Comparison of ENCODE assay signal across 9 cellular contexts in genomic region chr5:173010547-173011464, GRCh38. TPM values are rescaled to one million over a fixed set of nuclear protein-coding genes. Genes with fewer than 3 reads are reported as not detected.
DNase-seq lines count a peak whose midpoint lies in the region; ATAC-seq, FAIRE-seq and TF ChIP-seq lines count a peak whose summit lies in the region.
"Had no signal": no experiment of that assay in that cellular context is flagged by ENCODE, and none has a peak within 500 bp of the region (broad histone marks: within the 10 kb centered on the region; RNA-seq: fewer than 3 reads in every experiment).

No MANE protein-coding gene starts in this region.

- no peak for TF ChIP-seq EP300 in GM12878 (IDR thresholded peaks at IDR 0.05; ENCODE audit: borderline replicate concordance in 1 of 2, control insufficient read depth in 1 of 2, low read depth in 2 of 2, low read length in 2 of 2)

- TF ChIP-seq CTCF in GM12865 (IDR thresholded peaks at IDR 0.05; ENCODE audit: insufficient read depth, low read depth, low read length, missing control alignments) (no peak), GM12878 (IDR thresholded peaks at IDR 0.05 in 2 of 3, conservative IDR thresholded peaks at IDR 0.05 in 1 of 3; ENCODE audit: control insufficient read depth in 2 of 3, extremely low read depth in 1 of 3, insufficient read depth in 1 of 3, low read depth in 3 of 3, low read length in 3 of 3) (peak in 2 of 3 experiments; percentile 15 to 18; a peak in 3 of 6 replicates), hepatocyte (IDR thresholded peaks at IDR 0.05; ENCODE audit: poor library complexity) (peak; percentile 18), retinal pigment epithelial cell (conservative IDR thresholded peaks at IDR 0.05; ENCODE audit: low read depth, low read length) (peak; percentile 42)

- H4K20me1 ChIP-seq in GM12878 (ENCODE audit: control insufficient read depth, insufficient read depth) (peaks cover 3% of the 10 kb centered on the region), hepatocyte (ENCODE audit: insufficient read depth, poor library complexity, severe bottlenecking) (peaks cover 55% of the 10 kb centered on the region)

- peak; percentile 43; the same call in 1 of the 2 replicates for TF ChIP-seq RAD21 in GM12878 (IDR thresholded peaks at IDR 0.05; ENCODE audit: insufficient read depth, low read depth, low read length)

- peaks cover 70% of the 10 kb centered on the region for H3K79me2 ChIP-seq in GM12878 (ENCODE audit: control insufficient read depth, insufficient read depth, low read length)
- H3K79me2 ChIP-seq in hepatocyte = peaks cover 94% of the 10 kb centered on the region

- H3K9me2 ChIP-seq in hepatocyte (replicated peaks; ENCODE audit: insufficient read depth) = no peaks in the 10 kb centered on the region

- RAD21 ChIA-PET in GM12878 (lab: Charles Lee; ENCODE audit: unreplicated experiment) = interaction anchor here (1.0 to 2.4 kb wide), 3 partner anchors 24 to 46 kb away, joined by 3 to 6 read pairs (median 3); partner anchors contain the start of gene ATP6V0E1

- H3K4me1 ChIP-seq in GM12878 (ENCODE audit: control insufficient read depth, insufficient read depth, low read length) (peaks cover 12% of the 10 kb centered on the region), hepatocyte (ENCODE audit: insufficient read depth) (peaks cover 2% of the 10 kb centered on the region)

- TF ChIP-seq POLR2A in GM12878 (IDR thresholded peaks at IDR 0.05; ENCODE audit: low read depth, low read length) = no peak

- no peaks in the 10 kb centered on the region for H3K9me3 ChIP-seq in GM12878 (replicated peaks; ENCODE audit: control insufficient read depth, insufficient read depth, low read length)
- H3K9me3 ChIP-seq in hepatocyte (ENCODE audit: low read depth) = no peaks in the 10 kb centered on the region

- 87% methylated on average over 11 of the region's 11 CpGs for WGBS in GM12878 (ENCODE audit: insufficient coverage, insufficient replicate concordance, low lambda C conversion rate, missing lambda C conversion rate)
- 89% methylated on average over 11 of the region's 11 CpGs for WGBS in hepatocyte (ENCODE audit: low lambda C conversion rate, missing lambda C conversion rate)

- in situ Hi-C loops in GM12878 (cut with MboI) = no loop called here

- H3K27me3 ChIP-seq in GM12878 (replicated peaks in 1 of 2; ENCODE audit: control insufficient read depth in 2 of 2, insufficient read depth in 2 of 2, low read length in 1 of 2) (no peaks in the 10 kb centered on the region), hepatocyte (no peaks in the 10 kb centered on the region)

- H3K4me2 ChIP-seq in GM12878 (ENCODE audit: control insufficient read depth, insufficient read depth) (no peak overlapping the region), hepatocyte (no peak overlapping the region)

- peak; percentile 11 for DNase-seq in GM12865 (ENCODE audit: low read depth)
- DNase-seq in GM12878 (ENCODE audit: low read depth, low spot score) = no peak
- peak; percentile 40 for DNase-seq in hepatocyte (ENCODE audit: low spot score)
- DNase-seq in retinal pigment epithelial cell (ENCODE audit: low read depth) = no peak
- no peak for DNase-seq in posterior vena cava (ENCODE audit: low spot score)
- no peak for DNase-seq in NCI-H2081 treated with DMSO at 0.1 percent for 48 hours (lab: John Stamatoyannopoulos, UW)
- no peak for DNase-seq in NCI-H146 treated with DMSO at 0.1 percent for 48 hours (lab: John Stamatoyannopoulos, UW; ENCODE audit: unreplicated experiment)

- CTCF ChIA-PET in GM12878 (lab: Yijun Ruan, JAX) = interaction anchor here (0.5 to 1.5 kb wide), 3 partner anchors 26 to 148 kb away, joined by 3 read pairs; no protein-coding TSS in a partner anchor

- no TSS peak for BruUV-seq in GM12878 (replicated peaks; lab: Mats Ljungman, UMichigan)

- intact Hi-C loops in GM12878 (cut with micrococcal nuclease; ENCODE audit: unreplicated experiment) = no loop called here
- intact Hi-C loops in posterior vena cava (cut with DNase I) = no loop called here

- ATAC-seq in GM12878 (no peak; the same call in 2 of the 3 replicates), GM19463 (IDR thresholded peaks at IDR 0.05; ENCODE audit: unreplicated experiment) (no peak)

- SMC1A ChIA-PET in GM12878 (lab: Charles Lee; ENCODE audit: uncharacterized antibody, unreplicated experiment) = interaction anchor here (0.6 to 2.0 kb wide), 4 partner anchors 9 to 221 kb away, joined by 3 to 7 read pairs (median 4); no protein-coding TSS in a partner anchor

- no peak for FAIRE-seq in GM12878 (lab: Jason Lieb, UNC)
- FAIRE-seq: frontal cortex had no signal

- H2AFZ ChIP-seq in GM12878 (ENCODE audit: control insufficient read depth, low read depth, low read length) = no peak overlapping the region
- H2AFZ ChIP-seq in hepatocyte = no peak overlapping the region

- no peak overlapping the region for H3K9ac ChIP-seq in GM12878 (ENCODE audit: control insufficient read depth, insufficient read depth, low read length)

- H3K27ac ChIP-seq in GM12878 (ENCODE audit: control insufficient read depth, insufficient read depth) = peak overlapping the region; percentile 40
- no peak overlapping the region for H3K27ac ChIP-seq in hepatocyte

- POLR2A ChIA-PET in GM12878 (lab: Charles Lee) = interaction anchor here (0.6 to 3.7 kb wide), 3 partner anchors 24 to 1267 kb away, joined by 3 to 14 read pairs (median 5); no protein-coding TSS in a partner anchor

- H3K4me3 ChIP-seq in GM12865 (ENCODE audit: low read depth, low read length) (no peak overlapping the region), GM12878 (no peak overlapping the region), hepatocyte (no peak overlapping the region), retinal pigment epithelial cell (ENCODE audit: low read length) (no peak overlapping the region)

- peaks cover 0 to 13% of the 10 kb centered on the region in 2 experiments; a peak in 2 of 4 replicates for H3K36me3 ChIP-seq in GM12878 (ENCODE audit: control insufficient read depth in 2 of 2, insufficient read depth in 2 of 2, low read length in 1 of 2)
- no peaks in the 10 kb centered on the region for H3K36me3 ChIP-seq in hepatocyte (replicated peaks; ENCODE audit: insufficient read depth, low read depth)

RNA-seq across cellular contexts. Expression of gene ATP6V0E1, which starts 27.2 kb away (rescaled TPM):
- total RNA-seq in GM12878 (2013; cell fraction: nucleolus; rRNA removed) = 109 and 116 TPM in 2 replicates
- 138 and 143 TPM in 2 replicates for total RNA-seq in GM12878 (2014; rRNA removed)
- total RNA-seq in GM12878 (2014; rRNA removed; fragmentation: Illumina TruSeq; extraction: Trizol) = 145 and 150 TPM in 2 replicates
- 152 and 163 TPM in 2 replicates for total RNA-seq in GM12878 (2021)
- 386 TPM for polyA plus RNA-seq in GM12878 (2011; ENCODE audit: low read depth)
- 448 and 499 TPM in 2 replicates for polyA plus RNA-seq in GM12878 (2011; rRNA removed)
- 209 and 232 TPM in 2 replicates for polyA plus RNA-seq in GM12878 (2011; cell fraction: cytosol; rRNA removed)
- 138 and 238 TPM in 2 replicates for polyA plus RNA-seq in GM12878 (2011; cell fraction: nucleus; rRNA removed)
- polyA plus RNA-seq in GM12878 (2012) = 225 and 685 TPM in 2 replicates
- 219 and 238 TPM in 2 replicates for polyA plus RNA-seq in GM12878 (2014; fragmentation: Illumina TruSeq; extraction: Trizol)
- 100 to 1,000 TPM; 627 to 787 TPM for polyA plus RNA-seq in GM12878 (2014; fragmentation: Nextera tagmentation; extraction: Ambion mirVana)
- 149 and 178 TPM in 2 replicates for polyA plus RNA-seq in GM12878 (2014; rRNA removed)
- 100 to 1,000 TPM; 393 to 410 TPM for polyA plus RNA-seq in GM12878 (2016; fragmentation: Nextera tagmentation; extraction: Ambion mirVana)
- polyA minus RNA-seq in GM12878 (2011; rRNA and poly(A)+ RNA removed) = 185 and 211 TPM in 2 replicates
- polyA minus RNA-seq in GM12878 (2011; cell fraction: cytosol; rRNA and poly(A)+ RNA removed) = 41.8 and 51.5 TPM in 2 replicates
- 30.3 and 51.4 TPM in 2 replicates for polyA minus RNA-seq in GM12878 (2011; cell fraction: nucleus; rRNA and poly(A)+ RNA removed)
- 216 and 283 TPM in 2 replicates for total RNA-seq in hepatocyte
- 631 and 657 TPM in 2 replicates for polyA plus RNA-seq in hepatocyte
- 100 to 1,000 TPM; 178 to 215 TPM for total RNA-seq in posterior vena cava

RNA-seq across cellular contexts. Expression of gene CREBRF, which starts 45.3 kb away (rescaled TPM):
- 62.7 and 66.4 TPM in 2 replicates for total RNA-seq in GM12878 (2013; cell fraction: nucleolus; rRNA removed)
- total RNA-seq in GM12878 (2014; rRNA removed) (6.0 and 9.0 TPM in 2 replicates), GM12878 (2014; rRNA removed; fragmentation: Illumina TruSeq; extraction: Trizol) (6.5 and 6.6 TPM in 2 replicates), GM12878 (2021) (6.4 and 7.6 TPM in 2 replicates), hepatocyte (21.0 and 22.9 TPM in 2 replicates), posterior vena cava (10 to 100 TPM; 26.1 to 27.8 TPM)
- polyA plus RNA-seq in GM12878 (2011; ENCODE audit: low read depth) = 6.3 TPM
- polyA plus RNA-seq in GM12878 (2011; rRNA removed) (12.7 and 18.9 TPM in 2 replicates), GM12878 (2014; fragmentation: Illumina TruSeq; extraction: Trizol) (4.7 and 5.0 TPM in 2 replicates), GM12878 (2014; fragmentation: Nextera tagmentation; extraction: Ambion mirVana) (1 to 10 TPM; 1.2 to 1.4 TPM), GM12878 (2014; rRNA removed) (3.2 and 5.7 TPM in 2 replicates), GM12878 (2016; fragmentation: Nextera tagmentation; extraction: Ambion mirVana) (1 to 10 TPM; 1.6 TPM), hepatocyte (14.7 and 17.8 TPM in 2 replicates)
- 5.2 and 6.7 TPM in 2 replicates for polyA plus RNA-seq in GM12878 (2011; cell fraction: cytosol; rRNA removed)
- polyA plus RNA-seq in GM12878 (2011; cell fraction: nucleus; rRNA removed) = 8.6 and 16.8 TPM in 2 replicates
- polyA plus RNA-seq in GM12878 (2012) = 9.2 and 10.2 TPM in 2 replicates
- polyA minus RNA-seq in GM12878 (2011; rRNA and poly(A)+ RNA removed) = 23.6 and 24.2 TPM in 2 replicates
- 5.9 and 9.1 TPM in 2 replicates for polyA minus RNA-seq in GM12878 (2011; cell fraction: cytosol; rRNA and poly(A)+ RNA removed)
- 18.9 and 20.0 TPM in 2 replicates for polyA minus RNA-seq in GM12878 (2011; cell fraction: nucleus; rRNA and poly(A)+ RNA removed)

RNA-seq across cellular contexts. Expression of gene RPL26L1, which starts 51.6 kb away (rescaled TPM):
- 3.8 and 5.7 TPM in 2 replicates for total RNA-seq in GM12878 (2013; cell fraction: nucleolus; rRNA removed)
- total RNA-seq in GM12878 (2014; rRNA removed) (61.5 and 64.4 TPM in 2 replicates), GM12878 (2014; rRNA removed; fragmentation: Illumina TruSeq; extraction: Trizol) (89.2 and 92.8 TPM in 2 replicates), GM12878 (2021) (61.1 and 67.2 TPM in 2 replicates), hepatocyte (48.0 and 51.5 TPM in 2 replicates), posterior vena cava (10 to 100 TPM; 23.4 to 32.7 TPM)
- polyA plus RNA-seq in GM12878 (2011; ENCODE audit: low read depth) = 96.8 TPM
- polyA plus RNA-seq in GM12878 (2011; rRNA removed) (121 and 139 TPM in 2 replicates), GM12878 (2014; fragmentation: Illumina TruSeq; extraction: Trizol) (76.4 and 93.7 TPM in 2 replicates), GM12878 (2014; fragmentation: Nextera tagmentation; extraction: Ambion mirVana) (100 to 1,000 TPM; 326 to 331 TPM), GM12878 (2014; rRNA removed) (83.3 and 97.2 TPM in 2 replicates), GM12878 (2016; fragmentation: Nextera tagmentation; extraction: Ambion mirVana) (100 to 1,000 TPM; 183 TPM), hepatocyte (55.2 and 69.1 TPM in 2 replicates)
- polyA plus RNA-seq in GM12878 (2011; cell fraction: cytosol; rRNA removed) = 83.6 and 127 TPM in 2 replicates
- polyA plus RNA-seq in GM12878 (2011; cell fraction: nucleus; rRNA removed) = 62.9 and 70.5 TPM in 2 replicates
- 56.1 and 57.3 TPM in 2 replicates for polyA plus RNA-seq in GM12878 (2012)
- 40.9 and 57.4 TPM in 2 replicates for polyA minus RNA-seq in GM12878 (2011; rRNA and poly(A)+ RNA removed)
- polyA minus RNA-seq in GM12878 (2011; cell fraction: cytosol; rRNA and poly(A)+ RNA removed) = 11.9 and 21.1 TPM in 2 replicates
- polyA minus RNA-seq in GM12878 (2011; cell fraction: nucleus; rRNA and poly(A)+ RNA removed) = 7.1 and 13.2 TPM in 2 replicates

Comparison
In these comparisons a context has a peak if more than half of its experiments do, and no peak if none do; other contexts are left out.
1. DNase-seq: peak in GM12865 (single experiment) and hepatocyte (single experiment); none in GM12878 (single experiment), retinal pigment epithelial cell (single experiment), posterior vena cava (single experiment), NCI-H2081 treated with DMSO at 0.1 percent for 48 hours (single experiment) and NCI-H146 treated with DMSO at 0.1 percent for 48 hours (single experiment).